ENCODE assay signal across 13 cellular contexts in the genomic region with DNA sequence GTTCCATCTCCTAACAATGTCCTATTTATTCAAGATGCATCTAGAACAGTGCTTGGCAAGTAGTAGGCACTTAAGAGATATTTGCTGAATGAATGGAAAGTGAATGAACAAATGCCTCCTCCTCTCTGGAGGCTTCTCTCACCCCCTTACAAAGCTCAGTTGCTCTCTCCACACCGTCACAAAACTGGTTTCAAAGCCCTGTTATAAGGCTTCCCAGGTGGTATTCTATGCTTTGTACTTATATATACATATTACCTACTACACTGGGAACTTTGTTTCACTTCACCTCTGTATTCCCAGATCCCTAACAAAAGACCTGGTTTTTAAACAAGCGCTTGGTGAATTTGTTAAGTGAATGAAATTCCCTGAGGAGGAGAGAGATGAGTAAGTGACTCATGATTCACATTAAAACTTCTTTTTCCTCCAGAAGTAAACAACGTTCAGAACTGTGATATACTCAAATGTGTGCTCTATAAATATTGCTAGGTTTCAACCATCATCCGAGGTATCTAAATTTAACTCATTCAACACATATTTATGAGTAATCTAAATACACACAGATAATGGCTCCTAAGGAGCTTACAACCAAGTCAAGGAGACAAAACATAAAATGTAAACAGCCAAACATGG.
DNase-seq lines count a peak whose midpoint lies in the region; ATAC-seq and TF ChIP-seq lines count a peak whose summit lies in the region.
"Had no signal": no experiment of that assay in that cellular context is flagged by ENCODE, and none has a peak within 500 bp of the region (broad histone marks: within the 10 kb centered on the region; RNA-seq: fewer than 3 reads in every experiment).

No MANE protein-coding gene starts in this region.

- DNase-seq in AG10803 (ENCODE audit: low read depth) (peak; percentile 29), astrocyte of the hippocampus (ENCODE audit: low read depth, low spot score) (peak; percentile 23), DMS79 treated with DMSO at 0.1 percent for 48 hours (lab: John Stamatoyannopoulos, UW) (no peak), SW 1271 (lab: John Stamatoyannopoulos, UW) (no peak)
- no peak for DNase-seq in stimulated activated CD4-positive, alpha-beta T cell treated with anti-CD3 and anti-CD28 coated beads, Interleukin-4, amount 100 ng/mL, for 1 hour
- DNase-seq: activated CD4-positive, alpha-beta T cell treated with anti-CD3 and anti-CD28 coated beads, Interleukin-2, amount 50 U/mL, for 4 hours; activated effector memory CD4-positive, alpha-beta T cell treated with anti-CD3 and anti-CD28 coated beads, Interleukin-2, amount 50 U/mL, for 16 hours; NCI-H524 treated with DMSO at 0.1 percent for 48 hours; RPMI8226 had no signal

- ATAC-seq in HG02610 (IDR thresholded peaks at IDR 0.05; ENCODE audit: unreplicated experiment) (peak; percentile 45), HG02840 (IDR thresholded peaks at IDR 0.05; ENCODE audit: low FRiP score, unreplicated experiment) (no peak)

- H3K4me1 ChIP-seq in iPS-15b (ENCODE audit: control insufficient read depth, insufficient read depth, low read length): peaks cover 23% of the 10 kb centered on the region
- H3K4me1 ChIP-seq: parathyroid adenoma had no signal

- no peak for TF ChIP-seq CTCF in AG10803 (conservative IDR thresholded peaks at IDR 0.05; ENCODE audit: low read length)

- H3K4me3 ChIP-seq in AG10803 (ENCODE audit: low read length): no peak overlapping the region
- H3K4me3 ChIP-seq in iPS-15b (ENCODE audit: low read depth, low read length): peak overlapping the region; percentile 10

- no peaks in the 10 kb centered on the region for H3K36me3 ChIP-seq in iPS-15b (ENCODE audit: control insufficient read depth, insufficient read depth, low read length)

- no peaks in the 10 kb centered on the region for H3K27me3 ChIP-seq in iPS-15b (ENCODE audit: control insufficient read depth, insufficient read depth, low read length)

- no peak overlapping the region for H3K9ac ChIP-seq in iPS-15b (ENCODE audit: low read depth, low read length)
- H3K9ac ChIP-seq: parathyroid adenoma had no signal

- no peaks in the 10 kb centered on the region for H3K9me3 ChIP-seq in iPS-15b (ENCODE audit: control insufficient read depth, insufficient read depth, low read length)

Comparison
In these comparisons a context has a peak if more than half of its experiments do, and no peak if none do; other contexts are left out.
1. DNase-seq: peak in AG10803 (single experiment) and astrocyte of the hippocampus (single experiment); none in DMS79 treated with DMSO at 0.1 percent for 48 hours (single experiment), stimulated activated CD4-positive, alpha-beta T cell treated with anti-CD3 and anti-CD28 coated beads, Interleukin-4, amount 100 ng/mL, for 1 hour (single experiment) and SW 1271 (0 of 2).